ENCODE assay signal across 9 cellular contexts in genomic region chr22:41305646-41306045, GRCh38. TPM values are rescaled to one million over a fixed set of nuclear protein-coding genes. Genes with fewer than 3 reads are reported as not detected.
DNase-seq lines count a peak whose midpoint lies in the region; ATAC-seq and TF ChIP-seq lines count a peak whose summit lies in the region.
"Had no signal": no experiment of that assay in that cellular context is flagged by ENCODE, and none has a peak within 500 bp of the region (broad histone marks: within the 10 kb centered on the region; RNA-seq: fewer than 3 reads in every experiment).

No MANE protein-coding gene starts in this region.

- no peak overlapping the region for H3K4me3 ChIP-seq in fibroblast of lung (replicated peaks in 1 of 4; ENCODE audit: control extremely low read depth in 1 of 4, insufficient read depth in 1 of 4, low read depth in 3 of 4, low read length in 4 of 4)
- no peak overlapping the region for H3K4me3 ChIP-seq in gastrocnemius medialis
- no peak overlapping the region for H3K4me3 ChIP-seq in coronary artery
- H3K4me3 ChIP-seq in Karpas-422 (ENCODE audit: low read length), result no peak overlapping the region

- in situ Hi-C loops in SK-MEL-5 (cut with HindIII; ENCODE audit: low pct_unique_long_range_greater_than_20kb, low sequenced_read_pairs), result no loop called here
- in situ Hi-C loops in gastrocnemius medialis (cut with MboI; ENCODE audit: low sequenced_read_pairs in 4 of 4), result loop anchor here in 1 of 4 donors (10.0 kb wide), 1 partner anchor 101 kb away; the partner anchor contains the start of gene L3MBTL2

- H3K9me3 ChIP-seq in fibroblast of lung (ENCODE audit: control insufficient read depth, insufficient read depth, low read depth, low read length) (no peaks in the 10 kb centered on the region), gastrocnemius medialis (no peaks in the 10 kb centered on the region), Karpas-422 (ENCODE audit: low read length) (no peaks in the 10 kb centered on the region)

- intact Hi-C loops in gastrocnemius medialis (cut with DNase I; ENCODE audit: low total_unique reads), result loop anchor here (10.0 kb wide), 1 partner anchor 139 kb away; the partner anchor contains the start of gene TOB2

- H3K27ac ChIP-seq in fibroblast of lung (ENCODE audit: insufficient read depth, low read length) (no peak overlapping the region), gastrocnemius medialis (peak overlapping the region; percentile 4 to 91 (median 46)), coronary artery (no peak overlapping the region), Karpas-422 (ENCODE audit: low read length) (no peak overlapping the region)

- H3K9me2 ChIP-seq in Karpas-422 (replicated peaks; ENCODE audit: insufficient read depth, low read length), result no peaks in the 10 kb centered on the region

- no peak overlapping the region for H3K9ac ChIP-seq in fibroblast of lung (ENCODE audit: insufficient read depth, low read length)
- no peak overlapping the region for H3K9ac ChIP-seq in Karpas-422 (ENCODE audit: low read length)

- H4K20me1 ChIP-seq in fibroblast of lung (ENCODE audit: control insufficient read depth, extremely low read depth, insufficient read depth, low read length) (peaks cover 1% of the 10 kb centered on the region), Karpas-422 (ENCODE audit: insufficient read depth, low read depth, low read length) (peaks cover 5% of the 10 kb centered on the region; the same call in 1 of the 2 replicates)

- no peak for TF ChIP-seq POLR2A in gastrocnemius medialis (IDR thresholded peaks at IDR 0.05)

- peaks cover 19% of the 10 kb centered on the region for H3K4me1 ChIP-seq in fibroblast of lung (ENCODE audit: control insufficient read depth, extremely low read depth, insufficient read depth, low read length)
- peaks cover 30 to 44% of the 10 kb centered on the region in 2 donors for H3K4me1 ChIP-seq in gastrocnemius medialis
- peaks cover 21% of the 10 kb centered on the region for H3K4me1 ChIP-seq in Karpas-422 (ENCODE audit: low read length)

- H3K4me2 ChIP-seq in fibroblast of lung (ENCODE audit: extremely low read depth, insufficient read depth, low read length) (no peak overlapping the region), Karpas-422 (ENCODE audit: low read depth, low read length, poor library complexity, severe bottlenecking) (no peak overlapping the region)

- TF ChIP-seq CTCF in fibroblast of lung (conservative IDR thresholded peaks at IDR 0.05 in 1 of 2, IDR thresholded peaks at IDR 0.05 in 1 of 2; ENCODE audit: low read depth in 1 of 2, low read length in 2 of 2) (no peak), gastrocnemius medialis (IDR thresholded peaks at IDR 0.05 in 4 of 5, conservative IDR thresholded peaks at IDR 0.05 in 1 of 5) (no peak), coronary artery (IDR thresholded peaks at IDR 0.05) (no peak)

- H2AFZ ChIP-seq in fibroblast of lung (ENCODE audit: low read length) (no peak overlapping the region), Karpas-422 (ENCODE audit: low read length) (no peak overlapping the region)

- H3K79me2 ChIP-seq in fibroblast of lung (ENCODE audit: control insufficient read depth, insufficient read depth, low read length), result peaks cover 87% of the 10 kb centered on the region
- H3K79me2 ChIP-seq in Karpas-422 (ENCODE audit: low read length), result peaks cover 91% of the 10 kb centered on the region

- H3K36me3 ChIP-seq in fibroblast of lung (ENCODE audit: control insufficient read depth, insufficient read depth, low read length), result peaks cover 8% of the 10 kb centered on the region
- no peaks in the 10 kb centered on the region for H3K36me3 ChIP-seq in gastrocnemius medialis
- H3K36me3 ChIP-seq in Karpas-422 (ENCODE audit: insufficient read depth, low read length), result peaks cover 10% of the 10 kb centered on the region; the same call in 1 of the 2 replicates

- no peaks in the 10 kb centered on the region for H3K27me3 ChIP-seq in fibroblast of lung (ENCODE audit: control insufficient read depth, insufficient read depth, low read length)
- no peaks in the 10 kb centered on the region for H3K27me3 ChIP-seq in gastrocnemius medialis
- no peaks in the 10 kb centered on the region for H3K27me3 ChIP-seq in Karpas-422 (ENCODE audit: low read length)

- peak in 1 of 2 donors; percentile 35 for ATAC-seq in gastrocnemius medialis
- no peak for ATAC-seq in HG03432 (IDR thresholded peaks at IDR 0.05; ENCODE audit: unreplicated experiment)

- DNase-seq in GM03348 (ENCODE audit: low spot score) (peak; percentile 88), SK-MEL-5 (ENCODE audit: low read depth, low spot score) (peak; percentile 73), fibroblast of lung (ENCODE audit: low read depth in 2 of 2) (peak; percentile 27 to 73), gastrocnemius medialis (peak in 1 of 2 donors; percentile 45), coronary artery (ENCODE audit: low spot score) (no peak), Karpas-422 (no peak)
- no peak for DNase-seq in activated effector memory CD4-positive, alpha-beta T cell treated with anti-CD3 and anti-CD28 coated beads, Interleukin-2, amount 50 U/mL, for 16 hours
- DNase-seq: NCI-H2107 had no signal

RNA-seq across cellular contexts. Expression of gene ZC3H7B, which starts 4.3 kb away (rescaled TPM):
- total RNA-seq in SK-MEL-5 (2014; rRNA removed; shearing (Covaris generic)), result 55.1 and 55.8 TPM in 2 replicates
- polyA plus RNA-seq in SK-MEL-5 (2015; cell fraction: cytosol; rRNA removed), result 75.0 and 95.2 TPM in 2 replicates
- polyA plus RNA-seq in SK-MEL-5 (2015; cell fraction: nucleus; rRNA removed), result 78.7 and 105 TPM in 2 replicates
- total RNA-seq in fibroblast of lung (39.3 and 64.4 TPM in 2 replicates), gastrocnemius medialis (10 to 100 TPM; 17.0 to 22.6 (median 20.5) TPM)
- 30.6 and 42.1 TPM in 2 replicates for polyA plus RNA-seq in fibroblast of lung
- polyA plus RNA-seq in fibroblast of lung (2012), result 62.7 and 75.0 TPM in 2 replicates
- 102 and 122 TPM in 2 replicates for polyA minus RNA-seq in fibroblast of lung (ENCODE audit: low replicate concordance)
- total RNA-seq in Karpas-422 (2014; rRNA removed; shearing (Covaris generic); ENCODE audit: low replicate concordance), result 18.1 and 34.2 TPM in 2 replicates

RNA-seq across cellular contexts. Expression of gene RANGAP1, which starts 19.7 kb away (rescaled TPM):
- 60.7 and 64.2 TPM in 2 replicates for total RNA-seq in SK-MEL-5 (2014; rRNA removed; shearing (Covaris generic))
- polyA plus RNA-seq in SK-MEL-5 (2015; cell fraction: cytosol; rRNA removed), result 140 and 158 TPM in 2 replicates
- polyA plus RNA-seq in SK-MEL-5 (2015; cell fraction: nucleus; rRNA removed), result 174 and 182 TPM in 2 replicates
- 28.0 and 59.9 TPM in 2 replicates for total RNA-seq in fibroblast of lung
- 37.2 and 105 TPM in 2 replicates for polyA plus RNA-seq in fibroblast of lung
- polyA plus RNA-seq in fibroblast of lung (2012), result 48.7 and 146 TPM in 2 replicates
- 90.0 and 266 TPM in 2 replicates for polyA minus RNA-seq in fibroblast of lung (ENCODE audit: low replicate concordance)
- total RNA-seq in gastrocnemius medialis, result 10 to 100 TPM; 31.4 to 75.2 (median 52.1) TPM
- 26.3 and 47.3 TPM in 2 replicates for total RNA-seq in Karpas-422 (2014; rRNA removed; shearing (Covaris generic); ENCODE audit: low replicate concordance)

Comparison
In these comparisons a context has a peak if more than half of its experiments do, and no peak if none do; other contexts are left out.
1. DNase-seq: peak in GM03348 (single experiment), SK-MEL-5 (single experiment) and fibroblast of lung (2 of 2); none in activated effector memory CD4-positive, alpha-beta T cell treated with anti-CD3 and anti-CD28 coated beads, Interleukin-2, amount 50 U/mL, for 16 hours (single experiment), coronary artery (single experiment) and Karpas-422 (single experiment).
2. H3K27ac ChIP-seq: peak in gastrocnemius medialis (4 of 4); none in fibroblast of lung (single experiment), coronary artery (0 of 2) and Karpas-422 (single experiment).